14 cellular contexts compared by ENCODE assay signal in the genomic region with DNA sequence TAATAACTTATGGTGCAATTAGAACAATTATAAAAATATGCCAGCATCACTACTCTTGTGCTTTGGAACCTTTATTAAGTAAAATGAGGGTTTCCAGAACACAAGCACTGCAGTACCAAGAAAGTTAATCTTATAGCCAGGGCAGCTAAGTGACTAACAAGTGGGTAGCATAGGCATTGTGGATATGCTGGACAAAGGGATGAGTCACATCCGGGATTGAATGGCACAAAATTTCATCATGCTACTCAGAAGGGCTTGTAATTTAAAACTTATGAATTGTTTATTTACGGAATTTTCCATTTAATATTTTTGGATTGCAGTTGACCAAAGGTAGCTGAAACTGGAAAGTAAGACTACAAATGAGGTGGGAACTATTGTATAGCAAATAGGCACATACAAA.
DNase-seq lines count a peak whose midpoint lies in the region; ATAC-seq and TF ChIP-seq lines count a peak whose summit lies in the region.
"Had no signal": no experiment of that assay in that cellular context is flagged by ENCODE, and none has a peak within 500 bp of the region (broad histone marks: within the 10 kb centered on the region; RNA-seq: fewer than 3 reads in every experiment).

No MANE protein-coding gene starts in this region.

- no peaks in the 10 kb centered on the region for H3K27me3 ChIP-seq in lower lobe of right lung (ENCODE audit: low read depth)
- H3K27me3 ChIP-seq in uterus = no peaks in the 10 kb centered on the region
- H3K27me3 ChIP-seq: BLaER1, heart left ventricle, Peyer's patch had no signal

- intact Hi-C loops in lower lobe of right lung (cut with DNase I) = no loop called here
- intact Hi-C loops in uterus (cut with DNase I; ENCODE audit: low total_unique reads) = no loop called here

- TF ChIP-seq POLR2A in uterus (IDR thresholded peaks at IDR 0.05) = no peak

- H3K27ac ChIP-seq in lower lobe of right lung (no peak overlapping the region), uterus (no peak overlapping the region)
- H3K27ac ChIP-seq: BLaER1, heart left ventricle, Peyer's patch had no signal

- peaks cover 5% of the 10 kb centered on the region for H3K9me3 ChIP-seq in lower lobe of right lung
- H3K9me3 ChIP-seq in uterus = no peaks in the 10 kb centered on the region
- H3K9me3 ChIP-seq: Peyer's patch had no signal

- no peak overlapping the region for H3K4me3 ChIP-seq in AG10803 (ENCODE audit: low read length)
- no peak overlapping the region for H3K4me3 ChIP-seq in astrocyte of the spinal cord (ENCODE audit: low read depth, low read length)
- H3K4me3 ChIP-seq in lower lobe of right lung = no peak overlapping the region
- H3K4me3 ChIP-seq in uterus = no peak overlapping the region
- H3K4me3 ChIP-seq: BLaER1, heart left ventricle, Peyer's patch had no signal

- ATAC-seq in lower lobe of right lung = no peak
- ATAC-seq in GM18861 (IDR thresholded peaks at IDR 0.05; ENCODE audit: unreplicated experiment) = no peak
- ATAC-seq: heart left ventricle had no signal

- H3K4me1 ChIP-seq in lower lobe of right lung (no peaks in the 10 kb centered on the region), uterus (no peaks in the 10 kb centered on the region)
- H3K4me1 ChIP-seq: BLaER1, heart left ventricle, Peyer's patch had no signal

- no peak for TF ChIP-seq CTCF in AG10803 (conservative IDR thresholded peaks at IDR 0.05; ENCODE audit: low read length)
- no peak for TF ChIP-seq CTCF in astrocyte of the spinal cord (IDR thresholded peaks at IDR 0.05; ENCODE audit: low read depth, low read length)
- TF ChIP-seq CTCF in lower lobe of right lung (IDR thresholded peaks at IDR 0.05) = no peak
- TF ChIP-seq CTCF in uterus (IDR thresholded peaks at IDR 0.05) = no peak

- DNase-seq in AG10803 (ENCODE audit: low read depth) (peak; percentile 82), LHCN-M2 (ENCODE audit: low read depth) (peak; percentile 92), astrocyte of the spinal cord (ENCODE audit: low read depth, low spot score) (peak; percentile 72), glomerular visceral epithelial cell (ENCODE audit: extremely low spot score) (peak; percentile 52), lower lobe of right lung (no peak), uterus (no peak)
- DNase-seq in activated T-cell treated with anti-CD3 and anti-CD28 coated beads, Interleukin-2, amount 50 U/mL, for 1 hour = no peak
- DNase-seq: activated naive CD4-positive, alpha-beta T cell treated with anti-CD3 and anti-CD28 coated beads for 36 hours; heart left ventricle; NCI-H345; occipital lobe; Peyer's patch had no signal

- H3K36me3 ChIP-seq in lower lobe of right lung = no peaks in the 10 kb centered on the region
- no peaks in the 10 kb centered on the region for H3K36me3 ChIP-seq in uterus
- H3K36me3 ChIP-seq: BLaER1, heart left ventricle, Peyer's patch had no signal

- in situ Hi-C loops in astrocyte of the spinal cord (cut with HindIII; ENCODE audit: low sequenced_read_pairs) = no loop called here

Comparison
In these comparisons a context has a peak if more than half of its experiments do, and no peak if none do; other contexts are left out.
1. DNase-seq: peak in AG10803 (single experiment), LHCN-M2 (single experiment), astrocyte of the spinal cord (single experiment) and glomerular visceral epithelial cell (single experiment); none in lower lobe of right lung (single experiment), uterus (0 of 2) and activated T-cell treated with anti-CD3 and anti-CD28 coated beads, Interleukin-2, amount 50 U/mL, for 1 hour (single experiment).